In genomic region chr3:38843898-38844297, GRCh38 we compare ENCODE assay signal across 8 cellular contexts. TPM values are rescaled to one million over a fixed set of nuclear protein-coding genes. Genes with fewer than 3 reads are reported as not detected.
A peak's percentile ranks its signal among the peaks of the same experiment; 100 is the strongest.
DNase-seq lines count a peak whose midpoint lies in the region; ATAC-seq and TF ChIP-seq lines count a peak whose summit lies in the region.

No MANE protein-coding gene starts in this region.

- H3K4me1 Mint-ChIP-seq in Calu3 (ENCODE audit: low read depth, unreplicated experiment) = no peaks in the 10 kb centered on the region
- no peaks in the 10 kb centered on the region for H3K4me1 Mint-ChIP-seq in activated CD4-positive, alpha-beta T cell treated with anti-CD3 and anti-CD28 coated beads, Interleukin-2, amount 10 ng/mL, durations not matched to agents 7 days and 5 days

- intact Hi-C loops in Calu3 (cut with micrococcal nuclease; ENCODE audit: unreplicated experiment) = loop anchor here (1.0 to 10.0 kb wide), 4 partner anchors 106 to 322 kb away; no protein-coding TSS in a partner anchor

- in situ Hi-C loops in astrocyte of the cerebellum (cut with HindIII; ENCODE audit: low sequenced_read_pairs) = loop anchor here (10.0 to 25.0 kb wide), 2 partner anchors 199 to 332 kb away; partner anchors contain the start of gene SCN5A

- H3K4me1 ChIP-seq in Karpas-422 (ENCODE audit: low read length) = no peaks in the 10 kb centered on the region

- TF ChIP-seq CTCF in Calu3 (IDR thresholded peaks at IDR 0.05; ENCODE audit: unreplicated experiment) (peak; percentile 23), astrocyte of the cerebellum (IDR thresholded peaks at IDR 0.05; ENCODE audit: low read depth, low read length, missing control alignments) (peak; percentile 60)

- BruUV-seq in Calu3 (replicated peaks; lab: Mats Ljungman, UMichigan) = no TSS peak

- H3K79me2 ChIP-seq in Karpas-422 (ENCODE audit: low read length) = no peaks in the 10 kb centered on the region

- H3K9me3 Mint-ChIP-seq in Calu3 (ENCODE audit: low read depth, unreplicated experiment) = no peaks in the 10 kb centered on the region
- no peaks in the 10 kb centered on the region for H3K9me3 Mint-ChIP-seq in activated CD4-positive, alpha-beta T cell treated with anti-CD3 and anti-CD28 coated beads, Interleukin-2, amount 10 ng/mL, durations not matched to agents 7 days and 5 days

- no peak overlapping the region for H3K9ac ChIP-seq in Karpas-422 (ENCODE audit: low read length)

- H3K27ac ChIP-seq in Karpas-422 (ENCODE audit: low read length) = no peak overlapping the region

- no peak overlapping the region for H2AFZ ChIP-seq in Karpas-422 (ENCODE audit: low read length)

- peak; percentile 37 for DNase-seq in Calu3
- peak; percentile 73 for DNase-seq in Karpas-422
- peak; percentile 48 for DNase-seq in astrocyte of the cerebellum (ENCODE audit: low read depth)
- DNase-seq in left lobe of liver (ENCODE audit: low spot score) = no peak
- no peak for DNase-seq in activated CD4-positive, alpha-beta T cell treated with anti-CD3 and anti-CD28 coated beads, Interleukin-2, amount 10 ng/mL, durations not matched to agents 7 days and 5 days
- no peak for DNase-seq in stimulated activated naive CD4-positive, alpha-beta T cell (lab: John Stamatoyannopoulos, UW)

- no peak overlapping the region for H3K4me2 ChIP-seq in Karpas-422 (ENCODE audit: low read depth, low read length, poor library complexity, severe bottlenecking)

- POLR2A ChIA-PET in activated CD4-positive, alpha-beta T cell treated with anti-CD3 and anti-CD28 coated beads, Interleukin-2, amount 10 ng/mL, durations not matched to agents 7 days and 5 days (lab: Charles Lee) = no interaction called here

- no peaks in the 10 kb centered on the region for H3K9me3 ChIP-seq in Karpas-422 (ENCODE audit: low read length)

- H3K27me3 ChIP-seq in Karpas-422 (ENCODE audit: low read length) = no peaks in the 10 kb centered on the region

- CTCF ChIA-PET in Calu3 (lab: Charles Lee) = interaction anchor here (0.6 to 1.3 kb wide), 7 partner anchors 9 to 322 kb away, joined by 3 to 13 read pairs (median 6); no protein-coding TSS in a partner anchor
- CTCF ChIA-PET in activated CD4-positive, alpha-beta T cell treated with anti-CD3 and anti-CD28 coated beads, Interleukin-2, amount 10 ng/mL, durations not matched to agents 7 days and 5 days (lab: Charles Lee) = interaction anchor here (0.8 to 1.4 kb wide), 3 partner anchors 9 to 322 kb away, joined by 3 to 5 read pairs (median 4); no protein-coding TSS in a partner anchor

- peak; percentile 76 for ATAC-seq in left lobe of liver
- ATAC-seq in HG02938 (IDR thresholded peaks at IDR 0.05; ENCODE audit: unreplicated experiment) = no peak
- no peak for ATAC-seq in HG03457 (IDR thresholded peaks at IDR 0.05; ENCODE audit: unreplicated experiment)

- H3K27me3 Mint-ChIP-seq in Calu3 (ENCODE audit: unreplicated experiment) = peaks cover 43% of the 10 kb centered on the region
- peaks cover 27% of the 10 kb centered on the region for H3K27me3 Mint-ChIP-seq in activated CD4-positive, alpha-beta T cell treated with anti-CD3 and anti-CD28 coated beads, Interleukin-2, amount 10 ng/mL, durations not matched to agents 7 days and 5 days

- no peak overlapping the region for H3K4me3 Mint-ChIP-seq in Calu3 (ENCODE audit: low read depth, unreplicated experiment)
- H3K4me3 Mint-ChIP-seq in activated CD4-positive, alpha-beta T cell treated with anti-CD3 and anti-CD28 coated beads, Interleukin-2, amount 10 ng/mL, durations not matched to agents 7 days and 5 days = no peak overlapping the region

- no peaks in the 10 kb centered on the region for H3K9me2 ChIP-seq in Karpas-422 (replicated peaks; ENCODE audit: insufficient read depth, low read length)

- H4K20me1 ChIP-seq in Karpas-422 (ENCODE audit: insufficient read depth, low read depth, low read length) = no peaks in the 10 kb centered on the region

- H3K4me3 ChIP-seq in Karpas-422 (ENCODE audit: low read length) = no peak overlapping the region
- no peak overlapping the region for H3K4me3 ChIP-seq in astrocyte of the cerebellum (ENCODE audit: low read depth, low read length)

- H3K36me3 Mint-ChIP-seq in Calu3 (ENCODE audit: insufficient read depth, unreplicated experiment) = no peaks in the 10 kb centered on the region
- no peaks in the 10 kb centered on the region for H3K36me3 Mint-ChIP-seq in activated CD4-positive, alpha-beta T cell treated with anti-CD3 and anti-CD28 coated beads, Interleukin-2, amount 10 ng/mL, durations not matched to agents 7 days and 5 days (ENCODE audit: low read depth)

- no peaks in the 10 kb centered on the region for H3K36me3 ChIP-seq in Karpas-422 (ENCODE audit: insufficient read depth, low read length)

- no peak overlapping the region for H3K27ac Mint-ChIP-seq in Calu3 (ENCODE audit: unreplicated experiment)
- H3K27ac Mint-ChIP-seq in activated CD4-positive, alpha-beta T cell treated with anti-CD3 and anti-CD28 coated beads, Interleukin-2, amount 10 ng/mL, durations not matched to agents 7 days and 5 days = no peak overlapping the region

RNA-seq across cellular contexts. Expression of gene SCN10A, which starts 27.9 kb away (rescaled TPM):
- total RNA-seq in Calu3 (2022) (not detected in 2 replicates), left lobe of liver (not detected)
- total RNA-seq in Karpas-422 (2014; rRNA removed; shearing (Covaris generic); ENCODE audit: low replicate concordance) = not detected in 2 replicates
- not detected for total RNA-seq in activated CD4-positive, alpha-beta T cell treated with anti-CD3 and anti-CD28 coated beads, Interleukin-2, amount 10 ng/mL, durations not matched to agents 7 days and 5 days

Comparison
In these comparisons a context has a peak if more than half of its experiments do, and no peak if none do; other contexts are left out.
1. DNase-seq: peak in Calu3 (single experiment), Karpas-422 (single experiment) and astrocyte of the cerebellum (single experiment); none in left lobe of liver (single experiment), activated CD4-positive, alpha-beta T cell treated with anti-CD3 and anti-CD28 coated beads, Interleukin-2, amount 10 ng/mL, durations not matched to agents 7 days and 5 days (single experiment) and stimulated activated naive CD4-positive, alpha-beta T cell (0 of 6).